Comparison of ENCODE assay signal across 26 cellular contexts in genomic region chrX:71679575-71680207, GRCh38. TPM values are rescaled to one million over a fixed set of nuclear protein-coding genes. Genes with fewer than 3 reads are reported as not detected.
A peak's percentile ranks its signal among the peaks of the same experiment; 100 is the strongest.
DNase-seq lines count a peak whose midpoint lies in the region; ATAC-seq, FAIRE-seq and TF ChIP-seq lines count a peak whose summit lies in the region.
"Had no signal": no experiment of that assay in that cellular context is flagged by ENCODE, and none has a peak within 500 bp of the region (broad histone marks: within the 10 kb centered on the region; RNA-seq: fewer than 3 reads in every experiment).

No MANE protein-coding gene starts in this region.

- H3K9me3 Mint-ChIP-seq in activated CD4-positive, alpha-beta T cell treated with anti-CD3 and anti-CD28 coated beads, Interleukin-2, amount 10 ng/mL, durations not matched to agents 24 days and 14 days: no peaks in the 10 kb centered on the region
- H3K9me3 Mint-ChIP-seq in astrocyte (ENCODE audit: unreplicated experiment): no peaks in the 10 kb centered on the region
- H3K9me3 Mint-ChIP-seq: CD4-positive, alpha-beta T cell; CD8-positive, alpha-beta memory T cell had no signal

- H3K9me3 ChIP-seq in astrocyte (ENCODE audit: insufficient read depth, low read depth, low read length) (no peaks in the 10 kb centered on the region), colonic mucosa (no peaks in the 10 kb centered on the region), spleen (no peaks in the 10 kb centered on the region)
- H3K9me3 ChIP-seq: BE2C, HAP-1 had no signal

- H3K4me3 Mint-ChIP-seq in activated CD4-positive, alpha-beta T cell treated with anti-CD3 and anti-CD28 coated beads, Interleukin-2, amount 10 ng/mL, durations not matched to agents 24 days and 14 days: no peak overlapping the region
- H3K4me3 Mint-ChIP-seq in astrocyte (ENCODE audit: unreplicated experiment): no peak overlapping the region
- H3K4me3 Mint-ChIP-seq: CD14-positive monocyte; CD4-positive, alpha-beta T cell; CD8-positive, alpha-beta memory T cell had no signal

- FAIRE-seq in astrocyte (lab: Jason Lieb, UNC): peak; percentile 41
- FAIRE-seq: A204.1, D721Med, GM12878, H54 had no signal

- H3K36me3 ChIP-seq in astrocyte (ENCODE audit: insufficient read depth, low read length) (no peaks in the 10 kb centered on the region), colonic mucosa (no peaks in the 10 kb centered on the region), spleen (no peaks in the 10 kb centered on the region)
- H3K36me3 ChIP-seq: BE2C; BLaER1 treated with 17β-estradiol and CSF1 and Interleukin-3, amounts not matched to agents 10 nM and 100 nM; HAP-1 had no signal

- H3K27me3 ChIP-seq in astrocyte (ENCODE audit: insufficient read depth, low read length) (no peaks in the 10 kb centered on the region), colonic mucosa (no peaks in the 10 kb centered on the region), spleen (replicated peaks in 1 of 7) (no peaks in the 10 kb centered on the region)
- H3K27me3 ChIP-seq: BE2C had no signal

- H3K79me2 ChIP-seq in astrocyte (ENCODE audit: insufficient read depth, low read length): no peaks in the 10 kb centered on the region

- no peak overlapping the region for H3K27ac Mint-ChIP-seq in activated CD4-positive, alpha-beta T cell treated with anti-CD3 and anti-CD28 coated beads, Interleukin-2, amount 10 ng/mL, durations not matched to agents 24 days and 14 days
- H3K27ac Mint-ChIP-seq in astrocyte (ENCODE audit: unreplicated experiment): no peak overlapping the region
- H3K27ac Mint-ChIP-seq: CD14-positive monocyte; CD4-positive, alpha-beta T cell; CD8-positive, alpha-beta memory T cell had no signal

- H3K4me3 ChIP-seq in astrocyte (ENCODE audit: insufficient read depth, low read depth, low read length) (no peak overlapping the region), colonic mucosa (no peak overlapping the region), spleen (no peak overlapping the region)
- H3K4me3 ChIP-seq: BLaER1 treated with 17β-estradiol and CSF1 and Interleukin-3, amounts not matched to agents 10 nM and 100 nM; GM12878; HAP-1 had no signal

- TF ChIP-seq CTCF in astrocyte (IDR thresholded peaks at IDR 0.05; ENCODE audit: insufficient read depth, low read depth, low read length) (no peak), colonic mucosa (IDR thresholded peaks at IDR 0.05) (no peak), spleen (IDR thresholded peaks at IDR 0.05 in 8 of 11, conservative IDR thresholded peaks at IDR 0.05 in 3 of 11) (no peak)

- ATAC-seq in HG02588 (IDR thresholded peaks at IDR 0.05; ENCODE audit: unreplicated experiment): no peak
- ATAC-seq: GM12878 had no signal

- 82 to 98% (median 91%) methylated on average over 3 to 4 of the region's 4 CpGs for WGBS in spleen, 5 donors

- no peaks in the 10 kb centered on the region for H4K20me1 ChIP-seq in astrocyte (ENCODE audit: insufficient read depth, low read length)
- H4K20me1 ChIP-seq: BLaER1 treated with 17β-estradiol and CSF1 and Interleukin-3, amounts not matched to agents 10 nM and 100 nM had no signal

- no peak overlapping the region for H3K9ac ChIP-seq in astrocyte (ENCODE audit: low read length)
- H3K9ac ChIP-seq in colonic mucosa (ENCODE audit: low read depth in 2 of 2, low read length in 2 of 2): no peak overlapping the region
- H3K9ac ChIP-seq: BLaER1 treated with 17β-estradiol and CSF1 and Interleukin-3, amounts not matched to agents 10 nM and 100 nM had no signal

- DNase-seq in activated CD4-positive, alpha-beta T cell treated with anti-CD3 and anti-CD28 coated beads, Interleukin-2, amount 10 ng/mL, durations not matched to agents 24 days and 14 days: peak; percentile 18
- DNase-seq in activated CD4-positive, alpha-beta T cell treated with anti-CD3 and anti-CD28 coated beads for 4 hours: no peak
- DNase-seq in astrocyte (ENCODE audit: low read depth): no peak
- peak; percentile 9 for DNase-seq in colonic mucosa
- DNase-seq in spleen: peak; percentile 51
- no peak for DNase-seq in NCI-H446 (lab: John Stamatoyannopoulos, UW)
- DNase-seq in NCI-H128 (lab: John Stamatoyannopoulos, UW; ENCODE audit: unreplicated experiment): no peak
- DNase-seq: ACHN; AML-193; BE2C; CD4-positive, alpha-beta T cell; CD8-positive, alpha-beta memory T cell; DMS 273 treated with DMSO at 0.1 percent for 48 hours; DMS79; EL; GDM1; GOT3 had no signal

- H3K4me1 ChIP-seq in astrocyte (ENCODE audit: insufficient read depth, low read length): no peaks in the 10 kb centered on the region
- no peaks in the 10 kb centered on the region for H3K4me1 ChIP-seq in colonic mucosa
- H3K4me1 ChIP-seq in spleen: no peaks in the 10 kb centered on the region
- H3K4me1 ChIP-seq: BE2C; BLaER1 treated with 17β-estradiol and CSF1 and Interleukin-3, amounts not matched to agents 10 nM and 100 nM; HAP-1 had no signal

- H3K27ac ChIP-seq in astrocyte (ENCODE audit: low read depth, low read length) (no peak overlapping the region), colonic mucosa (no peak overlapping the region), spleen (no peak overlapping the region)
- H3K27ac ChIP-seq: 22Rv1; BLaER1 treated with 17β-estradiol and CSF1 and Interleukin-3, amounts not matched to agents 10 nM and 100 nM had no signal

- intact Hi-C loops in activated CD4-positive, alpha-beta T cell treated with anti-CD3 and anti-CD28 coated beads, Interleukin-2, amount 10 ng/mL, durations not matched to agents 24 days and 14 days (cut with micrococcal nuclease): no loop called here
- intact Hi-C loops in colonic mucosa (cut with DNase I): no loop called here
- intact Hi-C loops in spleen (cut with DNase I; ENCODE audit: low total_unique reads): no loop called here

- no peak overlapping the region for H2AFZ ChIP-seq in astrocyte (ENCODE audit: low read depth, low read length)

- H3K4me2 ChIP-seq in astrocyte (ENCODE audit: low read length): no peak overlapping the region
- H3K4me2 ChIP-seq: BLaER1 treated with 17β-estradiol and CSF1 and Interleukin-3, amounts not matched to agents 10 nM and 100 nM had no signal

- H3K36me3 Mint-ChIP-seq in activated CD4-positive, alpha-beta T cell treated with anti-CD3 and anti-CD28 coated beads, Interleukin-2, amount 10 ng/mL, durations not matched to agents 24 days and 14 days (ENCODE audit: low read depth): no peaks in the 10 kb centered on the region
- no peaks in the 10 kb centered on the region for H3K36me3 Mint-ChIP-seq in astrocyte (ENCODE audit: low read depth, unreplicated experiment)
- H3K36me3 Mint-ChIP-seq: CD14-positive monocyte; CD8-positive, alpha-beta memory T cell had no signal

- H3K4me1 Mint-ChIP-seq in activated CD4-positive, alpha-beta T cell treated with anti-CD3 and anti-CD28 coated beads, Interleukin-2, amount 10 ng/mL, durations not matched to agents 24 days and 14 days: no peaks in the 10 kb centered on the region
- H3K4me1 Mint-ChIP-seq in astrocyte (ENCODE audit: low read depth, unreplicated experiment): no peaks in the 10 kb centered on the region
- H3K4me1 Mint-ChIP-seq: CD14-positive monocyte; CD8-positive, alpha-beta memory T cell had no signal

- no peak for TF ChIP-seq POLR2A in spleen (IDR thresholded peaks at IDR 0.05)

- peaks cover 15% of the 10 kb centered on the region for H3K27me3 Mint-ChIP-seq in activated CD4-positive, alpha-beta T cell treated with anti-CD3 and anti-CD28 coated beads, Interleukin-2, amount 10 ng/mL, durations not matched to agents 24 days and 14 days
- H3K27me3 Mint-ChIP-seq in astrocyte (ENCODE audit: low read depth, unreplicated experiment): peaks cover 7% of the 10 kb centered on the region
- H3K27me3 Mint-ChIP-seq: CD4-positive, alpha-beta T cell had no signal

RNA-seq across cellular contexts. Expression of gene CXorf49, which starts 38.4 kb away (rescaled TPM):
- not detected in 2 replicates for total RNA-seq in activated CD4-positive, alpha-beta T cell treated with anti-CD3 and anti-CD28 coated beads, Interleukin-2, amount 10 ng/mL, durations not matched to agents 24 days and 14 days
- not detected in 2 replicates for total RNA-seq in astrocyte
- total RNA-seq in colonic mucosa: not detected
- total RNA-seq in spleen: not detected
- not detected for polyA plus RNA-seq in spleen
- total RNA-seq: CD4-positive, alpha-beta T cell; CD8-positive, alpha-beta memory T cell; GM12878 had no signal
- polyA plus RNA-seq: CD14-positive monocyte; CD8-positive, alpha-beta memory T cell; GM12878 had no signal

Comparison
In these comparisons a context has a peak if more than half of its experiments do, and no peak if none do; other contexts are left out.
1. DNase-seq: peak in activated CD4-positive, alpha-beta T cell treated with anti-CD3 and anti-CD28 coated beads, Interleukin-2, amount 10 ng/mL, durations not matched to agents 24 days and 14 days (single experiment), colonic mucosa (single experiment) and spleen (single experiment); none in activated CD4-positive, alpha-beta T cell treated with anti-CD3 and anti-CD28 coated beads for 4 hours (0 of 2), astrocyte (single experiment), NCI-H446 (0 of 2) and NCI-H128 (single experiment).